Comparison of ENCODE assay signal across 9 cellular contexts in the genomic region with DNA sequence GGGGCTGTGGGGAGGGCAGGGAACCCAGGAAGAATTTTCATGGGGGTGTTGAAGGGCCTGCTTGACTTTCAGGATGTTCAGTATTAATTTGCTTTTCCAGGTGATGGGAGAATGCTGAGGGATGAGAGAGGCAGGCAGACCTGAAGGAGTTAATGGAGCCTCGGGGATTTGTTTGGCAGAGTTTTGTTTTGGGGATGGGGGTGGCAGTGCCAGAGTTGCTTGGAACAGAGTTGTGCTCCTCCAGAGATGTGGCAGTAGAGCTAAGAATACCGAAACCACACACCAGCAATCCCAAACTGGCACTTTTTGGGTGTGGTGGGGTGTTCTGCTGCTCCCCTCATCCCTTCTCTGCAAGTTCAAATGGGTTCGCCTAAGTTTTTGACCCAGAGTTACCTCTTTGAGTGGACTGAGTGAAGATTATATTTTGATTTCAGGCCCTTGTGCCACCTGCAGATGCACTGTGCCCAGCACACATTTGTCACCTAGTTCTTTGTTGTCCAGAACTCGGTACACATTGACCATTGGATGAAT. TPM values are rescaled to one million over a fixed set of nuclear protein-coding genes. Genes with fewer than 3 reads are reported as not detected.
A peak's percentile ranks its signal among the peaks of the same experiment; 100 is the strongest.
DNase-seq lines count a peak whose midpoint lies in the region; ATAC-seq, FAIRE-seq and TF ChIP-seq lines count a peak whose summit lies in the region.
"Had no signal": no experiment of that assay in that cellular context is flagged by ENCODE, and none has a peak within 500 bp of the region (broad histone marks: within the 10 kb centered on the region; RNA-seq: fewer than 3 reads in every experiment).

No MANE protein-coding gene starts in this region.

- no peaks in the 10 kb centered on the region for H3K36me3 ChIP-seq in hepatocyte (replicated peaks; ENCODE audit: insufficient read depth, low read depth)

- in situ Hi-C loops in GM13977 (cut with MboI; ENCODE audit: low pct_unique_long_range_greater_than_20kb, low sequenced_read_pairs, unreplicated experiment): no loop called here

- no peaks in the 10 kb centered on the region for H4K20me1 ChIP-seq in hepatocyte (ENCODE audit: insufficient read depth, poor library complexity, severe bottlenecking)

- 44% methylated on average over 4 of the region's 4 CpGs for WGBS in hepatocyte (ENCODE audit: low lambda C conversion rate, missing lambda C conversion rate)

- no peak for FAIRE-seq in H54 (lab: Jason Lieb, UNC)

- peak; percentile 14 for DNase-seq in H54 (ENCODE audit: insufficient read length, low spot score)
- DNase-seq in activated T-helper 1 cell treated with anti-CD3 and anti-CD28 coated beads, Interleukin-12 subunit alpha, Interleukin-12 subunit beta, Interleukin-2, Interleukin-4 antibody, amounts not matched to agents 30 ng/mL and 10 ng/mL and 1 ng/mL, durations not matched to agents 14 hours and 24 hours and 36 hours (ENCODE audit: low spot score): no peak
- no peak for DNase-seq in hepatocyte (ENCODE audit: low spot score)
- DNase-seq in skeletal muscle cell (ENCODE audit: low read depth): no peak
- no peak for DNase-seq in NCI-H226
- DNase-seq in left lobe of liver (ENCODE audit: low spot score): no peak
- no peak for DNase-seq in HCEC 1CT
- no peak for DNase-seq in GM13977 (ENCODE audit: low spot score)

- peak overlapping the region; percentile 84 for H3K4me2 ChIP-seq in hepatocyte

- H3K4me3 Mint-ChIP-seq in activated T-helper 1 cell treated with anti-CD3 and anti-CD28 coated beads, Interleukin-12 subunit alpha, Interleukin-12 subunit beta, Interleukin-2, Interleukin-4 antibody, amounts not matched to agents 30 ng/mL and 10 ng/mL and 1 ng/mL, durations not matched to agents 14 hours and 24 hours and 36 hours: peak overlapping the region; percentile 80

- intact Hi-C loops in activated T-helper 1 cell treated with anti-CD3 and anti-CD28 coated beads, Interleukin-12 subunit alpha, Interleukin-12 subunit beta, Interleukin-2, Interleukin-4 antibody, amounts not matched to agents 30 ng/mL and 10 ng/mL and 1 ng/mL, durations not matched to agents 14 hours and 24 hours and 36 hours (cut with micrococcal nuclease): loop anchor here (1.0 to 10.0 kb wide), 3 partner anchors 10 to 158 kb away; no protein-coding TSS in a partner anchor

- no peak for ATAC-seq in left lobe of liver

- H3K27me3 Mint-ChIP-seq in activated T-helper 1 cell treated with anti-CD3 and anti-CD28 coated beads, Interleukin-12 subunit alpha, Interleukin-12 subunit beta, Interleukin-2, Interleukin-4 antibody, amounts not matched to agents 30 ng/mL and 10 ng/mL and 1 ng/mL, durations not matched to agents 14 hours and 24 hours and 36 hours (ENCODE audit: insufficient read depth): peaks cover 60% of the 10 kb centered on the region

- TF ChIP-seq POLR2A in H54 (IDR thresholded peaks at IDR 0.05; ENCODE audit: low read depth, low read length): no peak

- H3K27ac ChIP-seq in hepatocyte: peak overlapping the region; percentile 98

- no peak overlapping the region for H3K27ac Mint-ChIP-seq in activated T-helper 1 cell treated with anti-CD3 and anti-CD28 coated beads, Interleukin-12 subunit alpha, Interleukin-12 subunit beta, Interleukin-2, Interleukin-4 antibody, amounts not matched to agents 30 ng/mL and 10 ng/mL and 1 ng/mL, durations not matched to agents 14 hours and 24 hours and 36 hours
- H3K27ac Mint-ChIP-seq: activated naive CD4-positive, alpha-beta T cell treated with anti-CD3 and anti-CD28 coated beads, Interleukin-2, amount 50 U/mL, for 24 hours had no signal

- peaks cover 21% of the 10 kb centered on the region for H3K27me3 ChIP-seq in hepatocyte

- H3K4me3 ChIP-seq in hepatocyte (peak overlapping the region; percentile 90), skeletal muscle cell (ENCODE audit: low read depth, low read length) (peak overlapping the region; percentile 69)

- H3K9me3 ChIP-seq in hepatocyte (ENCODE audit: low read depth): no peaks in the 10 kb centered on the region

- H3K4me1 ChIP-seq in hepatocyte (ENCODE audit: insufficient read depth): peaks cover 12% of the 10 kb centered on the region

- peaks cover 15% of the 10 kb centered on the region for H3K4me1 Mint-ChIP-seq in activated T-helper 1 cell treated with anti-CD3 and anti-CD28 coated beads, Interleukin-12 subunit alpha, Interleukin-12 subunit beta, Interleukin-2, Interleukin-4 antibody, amounts not matched to agents 30 ng/mL and 10 ng/mL and 1 ng/mL, durations not matched to agents 14 hours and 24 hours and 36 hours (ENCODE audit: low read depth)

- no peaks in the 10 kb centered on the region for H3K9me2 ChIP-seq in hepatocyte (replicated peaks; ENCODE audit: insufficient read depth)

- H3K9me3 Mint-ChIP-seq in activated T-helper 1 cell treated with anti-CD3 and anti-CD28 coated beads, Interleukin-12 subunit alpha, Interleukin-12 subunit beta, Interleukin-2, Interleukin-4 antibody, amounts not matched to agents 30 ng/mL and 10 ng/mL and 1 ng/mL, durations not matched to agents 14 hours and 24 hours and 36 hours: no peaks in the 10 kb centered on the region
- H3K9me3 Mint-ChIP-seq: activated naive CD4-positive, alpha-beta T cell treated with anti-CD3 and anti-CD28 coated beads, Interleukin-2, amount 50 U/mL, for 24 hours had no signal

- peak overlapping the region; percentile 62 for H2AFZ ChIP-seq in hepatocyte

- TF ChIP-seq CTCF in hepatocyte (IDR thresholded peaks at IDR 0.05; ENCODE audit: poor library complexity): no peak
- no peak for TF ChIP-seq CTCF in GM13977 (IDR thresholded peaks at IDR 0.05; ENCODE audit: extremely low read depth, insufficient read depth, missing control alignments)

- peaks cover 46% of the 10 kb centered on the region for H3K79me2 ChIP-seq in hepatocyte

- peaks cover 2% of the 10 kb centered on the region for H3K36me3 Mint-ChIP-seq in activated T-helper 1 cell treated with anti-CD3 and anti-CD28 coated beads, Interleukin-12 subunit alpha, Interleukin-12 subunit beta, Interleukin-2, Interleukin-4 antibody, amounts not matched to agents 30 ng/mL and 10 ng/mL and 1 ng/mL, durations not matched to agents 14 hours and 24 hours and 36 hours (ENCODE audit: low read depth)
- H3K36me3 Mint-ChIP-seq: activated naive CD4-positive, alpha-beta T cell treated with anti-CD3 and anti-CD28 coated beads, Interleukin-2, amount 50 U/mL, for 24 hours had no signal

RNA-seq across cellular contexts. Expression of a gene that starts 1.6 kb away (rescaled TPM):
- total RNA-seq in activated T-helper 1 cell treated with anti-CD3 and anti-CD28 coated beads, Interleukin-12 subunit alpha, Interleukin-12 subunit beta, Interleukin-2, Interleukin-4 antibody, amounts not matched to agents 30 ng/mL and 10 ng/mL and 1 ng/mL, durations not matched to agents 14 hours and 24 hours and 36 hours: 2.1 and 3.3 TPM in 2 replicates
- total RNA-seq in hepatocyte (17.9 and 20.4 TPM in 2 replicates), left lobe of liver (0.50 TPM)
- polyA plus RNA-seq in hepatocyte: 24.0 and 28.2 TPM in 2 replicates
